9 cellular contexts compared by ENCODE assay signal in the genomic region with DNA sequence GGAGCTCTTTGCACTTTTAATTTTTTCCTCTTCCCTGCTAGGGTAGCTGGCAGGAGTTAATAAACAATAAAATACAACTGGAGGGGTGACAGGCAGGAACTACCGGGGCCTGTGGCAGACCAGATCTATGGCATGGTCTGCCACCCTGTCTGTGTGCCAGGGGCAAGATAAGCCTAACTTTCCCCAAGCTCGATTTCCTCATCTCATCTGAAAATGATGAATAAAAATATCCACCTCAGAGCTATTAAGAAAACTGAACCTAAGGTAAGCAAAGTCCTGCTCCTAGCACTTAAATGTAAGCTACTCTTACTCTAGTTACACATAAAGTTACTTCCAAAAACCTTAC. TPM values are rescaled to one million over a fixed set of nuclear protein-coding genes. Genes with fewer than 3 reads are reported as not detected.
A peak's percentile ranks its signal among the peaks of the same experiment; 100 is the strongest.
DNase-seq lines count a peak whose midpoint lies in the region; ATAC-seq and TF ChIP-seq lines count a peak whose summit lies in the region.
"Had no signal": no experiment of that assay in that cellular context is flagged by ENCODE, and none has a peak within 500 bp of the region (broad histone marks: within the 10 kb centered on the region; RNA-seq: fewer than 3 reads in every experiment).

No MANE protein-coding gene starts in this region.

- TF ChIP-seq RAD21 in IMR-90 (IDR thresholded peaks at IDR 0.05; ENCODE audit: low read length) = no peak

- DNase-seq in AG04449 (ENCODE audit: low read depth, low spot score) (no peak), IMR-90 (no peak), naive B cell (no peak), DMS 273 treated with DMSO at 0.1 percent for 48 hours (lab: John Stamatoyannopoulos, UW) (no peak), kidney glomerular epithelial cell (lab: John Stamatoyannopoulos, UW) (no peak), NCI-H187 (lab: John Stamatoyannopoulos, UW) (no peak)
- DNase-seq in central memory CD8-positive, alpha-beta T cell (ENCODE audit: low spot score in 2 of 2) = no peak
- DNase-seq in stimulated activated CD4-positive, alpha-beta T cell treated with anti-CD3 and anti-CD28 coated beads, Interleukin-1b, Interleukin-23, amount 100 ng/mL, for 48 hours = no peak

- intact Hi-C loops in IMR-90 (cut with micrococcal nuclease) = loop anchor here (1.0 to 2.0 kb wide), 2 partner anchors 23 to 183 kb away; no protein-coding TSS in a partner anchor

- peak overlapping the region; percentile 92 for H3K27ac Mint-ChIP-seq in central memory CD8-positive, alpha-beta T cell (ENCODE audit: low read depth)
- peak overlapping the region; percentile 94 to 99 (median 96) for H3K27ac Mint-ChIP-seq in naive B cell

- H2BK20ac ChIP-seq in IMR-90 (ENCODE audit: low read depth, low read length) = no peak overlapping the region

- POLR2A ChIA-PET in AG04449 (lab: Yijun Ruan, JAX) (interaction anchor here (0.6 kb wide), 1 partner anchor 570 kb away, joined by 4 read pairs; no protein-coding TSS in a partner anchor), IMR-90 (lab: Charles Lee; ENCODE audit: unreplicated experiment) (interaction anchor here (0.6 kb wide), 1 partner anchor 135 kb away, joined by 3 read pairs; no protein-coding TSS in a partner anchor)

- peak overlapping the region; percentile 59 for H3K14ac ChIP-seq in IMR-90 (replicated peaks; ENCODE audit: low read depth, low read length)

- H3K9me1 ChIP-seq in IMR-90 (ENCODE audit: insufficient read depth, low read length) = peaks cover 14% of the 10 kb centered on the region

- H3K9ac ChIP-seq in IMR-90 (ENCODE audit: low read depth, low read length) = peak overlapping the region; percentile 34; the same call in 1 of the 2 replicates

- TF ChIP-seq CTCF in AG04449 (IDR thresholded peaks at IDR 0.05; ENCODE audit: insufficient read depth, low read length, missing control alignments) (no peak), IMR-90 (conservative IDR thresholded peaks at IDR 0.05; ENCODE audit: low read depth, low read length) (no peak)

- H3K4ac ChIP-seq in IMR-90 (ENCODE audit: low read depth, low read length) = peak overlapping the region; percentile 30

- H2AFZ ChIP-seq in IMR-90 (replicated peaks; ENCODE audit: low read length, poor library complexity) = peak overlapping the region; percentile 96

- peaks cover 9 to 41% of the 10 kb centered on the region in 2 experiments; a peak in 3 of 4 replicates for H3K79me1 ChIP-seq in IMR-90 (ENCODE audit: low read depth in 1 of 2, low read length in 2 of 2)

- no peak overlapping the region for H3K18ac ChIP-seq in IMR-90 (ENCODE audit: low read depth, low read length)

- peak overlapping the region; percentile 51; the same call in 1 of the 2 replicates for H3K23ac ChIP-seq in IMR-90 (ENCODE audit: low read depth, low read length)

- peaks cover 15% of the 10 kb centered on the region for H3K4me1 ChIP-seq in IMR-90 (ENCODE audit: control insufficient read depth, insufficient read depth, low read length)

- H3K56ac ChIP-seq in IMR-90 (ENCODE audit: extremely low read depth, insufficient read depth, low read length) = no peak overlapping the region; the same call in 1 of the 2 replicates

- dilution Hi-C loops in IMR-90 (cut with HindIII; ENCODE audit: low sequenced_read_pairs, unreplicated experiment) = no loop called here

- H4K20me1 ChIP-seq in IMR-90 (ENCODE audit: insufficient read depth, low read length) = no peaks in the 10 kb centered on the region

- peaks cover 50% of the 10 kb centered on the region for H3K4me1 Mint-ChIP-seq in central memory CD8-positive, alpha-beta T cell
- H3K4me1 Mint-ChIP-seq in naive B cell = peaks cover 37 to 49% (median 39%) of the 10 kb centered on the region in 3 donors

- no peaks in the 10 kb centered on the region for H3K9me3 Mint-ChIP-seq in central memory CD8-positive, alpha-beta T cell
- H3K9me3 Mint-ChIP-seq in naive B cell = no peaks in the 10 kb centered on the region

- no peaks in the 10 kb centered on the region for H3K27me3 ChIP-seq in IMR-90 (ENCODE audit: control insufficient read depth, insufficient read depth, low read length)

- WGBS in IMR-90 (ENCODE audit: extremely low coverage in 2 of 2, insufficient read length in 1 of 2), 2 experiments = no CpG with 5 or more reads among the region's 2 CpGs

- no peak for ATAC-seq in IMR-90 (ENCODE audit: low read depth)
- no peak for ATAC-seq in central memory CD8-positive, alpha-beta T cell (replicated peaks; ENCODE audit: extremely low read depth, poor library complexity, severe bottlenecking)
- ATAC-seq in naive B cell (ENCODE audit: low read depth in 2 of 2) = no peak

- no peak overlapping the region for H4K5ac ChIP-seq in IMR-90 (ENCODE audit: low read depth, low read length)

- peak overlapping the region; percentile 68 to 93; a peak in 1 of 4 replicates for H4K8ac ChIP-seq in IMR-90 (ENCODE audit: low read depth in 2 of 2, low read length in 2 of 2)

- H2BK120ac ChIP-seq in IMR-90 (ENCODE audit: low read depth, low read length) = no peak overlapping the region; the same call in 1 of the 2 replicates

- CTCF ChIA-PET in AG04449 (lab: Yijun Ruan, JAX) = interaction anchor here (0.6 to 10.1 kb wide), 12 partner anchors 9 to 416 kb away, joined by 3 to 167 read pairs (median 4); partner anchors contain the start of gene ARTN
- CTCF ChIA-PET in IMR-90 (lab: Yijun Ruan, JAX) = interaction anchor here (0.9 to 3.5 kb wide), 5 partner anchors 11 to 182 kb away, joined by 3 to 21 read pairs (median 6); partner anchors contain the start of gene DPH2

- peak overlapping the region; percentile 97 for H3K4me3 Mint-ChIP-seq in central memory CD8-positive, alpha-beta T cell
- H3K4me3 Mint-ChIP-seq in naive B cell = peak overlapping the region; percentile 91 to 97 (median 94)

- peaks cover 5% of the 10 kb centered on the region for H3K36me3 ChIP-seq in IMR-90 (ENCODE audit: control insufficient read depth, insufficient read depth, low read length)

- in situ Hi-C loops in IMR-90 (cut with MboI; ENCODE audit: low sequenced_read_pairs) = no loop called here

- TF ChIP-seq POLR2A in IMR-90 (IDR thresholded peaks at IDR 0.05; ENCODE audit: low read depth, low read length) = no peak

- H2BK15ac ChIP-seq in IMR-90 (ENCODE audit: low read depth, low read length) = no peak overlapping the region

- H2BK5ac ChIP-seq in IMR-90 (ENCODE audit: low read depth, low read length, poor library complexity, severe bottlenecking) = no peak overlapping the region

- H4K91ac ChIP-seq in IMR-90 (ENCODE audit: insufficient read depth, low read depth, low read length) = no peak overlapping the region

- no peak overlapping the region for H2AK5ac ChIP-seq in IMR-90 (ENCODE audit: low read depth, low read length)

- H3K36me3 Mint-ChIP-seq in central memory CD8-positive, alpha-beta T cell (ENCODE audit: insufficient read depth) = peaks cover 9% of the 10 kb centered on the region
- H3K36me3 Mint-ChIP-seq in naive B cell = peaks cover 0 to 9% of the 10 kb centered on the region in 2 donors

- H3K27ac ChIP-seq in IMR-90 (ENCODE audit: insufficient read depth, low read length) = no peak overlapping the region

- no peaks in the 10 kb centered on the region for H3K27me3 Mint-ChIP-seq in central memory CD8-positive, alpha-beta T cell
- no peaks in the 10 kb centered on the region for H3K27me3 Mint-ChIP-seq in naive B cell

- no TSS peak for BruUV-seq in IMR-90 (replicated peaks; lab: Mats Ljungman, UMichigan)

- peak overlapping the region; percentile 70 for H3K4me2 ChIP-seq in IMR-90 (ENCODE audit: low read depth, low read length)

- no peaks in the 10 kb centered on the region for H3K9me3 ChIP-seq in IMR-90 (ENCODE audit: control insufficient read depth, insufficient read depth, low read length)

- no peak overlapping the region for H2AK9ac ChIP-seq in IMR-90 (replicated peaks; ENCODE audit: low read depth, low read length, poor library complexity)

- H3K4me3 ChIP-seq in AG04449 (ENCODE audit: low read depth, low read length) (peak overlapping the region; percentile 86), IMR-90 (ENCODE audit: insufficient read depth, low read depth, low read length) (peak overlapping the region; percentile 67)

TF ChIP-seq in IMR-90, 13 proteins besides CTCF, POLR2A, EP300 and RAD21 (continues in another document):
- no peak for TF ChIP-seq MAFK (IDR thresholded peaks at IDR 0.05; ENCODE audit: low read depth, low read length)
- TF ChIP-seq FOS (IDR thresholded peaks at IDR 0.05; ENCODE audit: low read depth, low read length) = no peak

RNA-seq across cellular contexts. Expression of gene IPO13, which starts 0.9 kb away (rescaled TPM):
- total RNA-seq in IMR-90 (2012; rRNA removed) = 14.2 and 15.2 TPM in 2 replicates
- polyA plus RNA-seq in IMR-90 (2012; rRNA removed) (18.7 and 19.0 TPM in 2 replicates), naive B cell (ENCODE audit: low read depth in 6 of 6) (10 to 100 TPM in 4 of 6 donors, 1 to 10 TPM in 2; 7.8 to 31.9 (median 10.2) TPM)
- 17.0 and 20.8 TPM in 2 replicates for polyA plus RNA-seq in IMR-90 (2012; cell fraction: cytosol; rRNA removed)
- polyA plus RNA-seq in IMR-90 (2012; cell fraction: nucleus; rRNA removed; ENCODE audit: low replicate concordance) = 38.2 and 128 TPM in 2 replicates

RNA-seq across cellular contexts. Expression of gene ARTN, which starts 12.3 kb away (rescaled TPM):
- not detected in 2 replicates for total RNA-seq in IMR-90 (2012; rRNA removed)
- polyA plus RNA-seq in IMR-90 (2012; rRNA removed) (0.23 and 0.29 TPM in 2 replicates), naive B cell (ENCODE audit: low read depth in 6 of 6) (not detected)
- 0.06 and 0.30 TPM in 2 replicates for polyA plus RNA-seq in IMR-90 (2012; cell fraction: cytosol; rRNA removed)
- polyA plus RNA-seq in IMR-90 (2012; cell fraction: nucleus; rRNA removed; ENCODE audit: low replicate concordance) = 2.3 and 5.2 TPM in 2 replicates
- total RNA-seq: SK-MEL-5 had no signal

RNA-seq across cellular contexts. Expression of gene DPH2, which starts 23.9 kb away (rescaled TPM):
- 18.9 and 21.0 TPM in 2 replicates for total RNA-seq in IMR-90 (2012; rRNA removed)
- 32.2 and 38.0 TPM in 2 replicates for polyA plus RNA-seq in IMR-90 (2012; rRNA removed)
- 23.4 and 39.1 TPM in 2 replicates for polyA plus RNA-seq in IMR-90 (2012; cell fraction: cytosol; rRNA removed)
- 133 and 182 TPM in 2 replicates for polyA plus RNA-seq in IMR-90 (2012; cell fraction: nucleus; rRNA removed; ENCODE audit: low replicate concordance)
- polyA plus RNA-seq in naive B cell (ENCODE audit: low read depth in 6 of 6) = 10 to 100 TPM; 23.4 to 58.5 (median 30.9) TPM

RNA-seq across cellular contexts. Expression of gene ATP6V0B, which starts 28.9 kb away (rescaled TPM):
- total RNA-seq in IMR-90 (2012; rRNA removed) = 72.1 and 80.3 TPM in 2 replicates
- polyA plus RNA-seq in IMR-90 (2012; rRNA removed) = 169 and 209 TPM in 2 replicates
- 211 and 228 TPM in 2 replicates for polyA plus RNA-seq in IMR-90 (2012; cell fraction: cytosol; rRNA removed)
- 173 and 195 TPM in 2 replicates for polyA plus RNA-seq in IMR-90 (2012; cell fraction: nucleus; rRNA removed; ENCODE audit: low replicate concordance)
- 100 to 1,000 TPM; 264 to 432 (median 286) TPM for polyA plus RNA-seq in naive B cell (ENCODE audit: low read depth in 6 of 6)

RNA-seq across cellular contexts. Expression of gene B4GALT2, which starts 33.1 kb away (rescaled TPM):
- total RNA-seq in IMR-90 (2012; rRNA removed) = 57.2 and 60.8 TPM in 2 replicates
- polyA plus RNA-seq in IMR-90 (2012; rRNA removed) (52.3 and 74.7 TPM in 2 replicates), naive B cell (ENCODE audit: low read depth in 6 of 6) (1 to 10 TPM in 1 of 6 donors, under 1 TPM in 4, not detected in 1; 0.16 to 1.6 (median 0.37) TPM)
- 67.7 and 79.7 TPM in 2 replicates for polyA plus RNA-seq in IMR-90 (2012; cell fraction: cytosol; rRNA removed)
- polyA plus RNA-seq in IMR-90 (2012; cell fraction: nucleus; rRNA removed; ENCODE audit: low replicate concordance) = 31.2 and 77.9 TPM in 2 replicates
